In genomic region chr9:35951736-35952135, GRCh38 we compare ENCODE assay signal across 17 cellular contexts. TPM values are rescaled to one million over a fixed set of nuclear protein-coding genes. Genes with fewer than 3 reads are reported as not detected.
DNase-seq lines count a peak whose midpoint lies in the region; ATAC-seq, FAIRE-seq and TF ChIP-seq lines count a peak whose summit lies in the region.
"Had no signal": no experiment of that assay in that cellular context is flagged by ENCODE, and none has a peak within 500 bp of the region (broad histone marks: within the 10 kb centered on the region; RNA-seq: fewer than 3 reads in every experiment).

No MANE protein-coding gene starts in this region.

- H3K9ac ChIP-seq in keratinocyte (ENCODE audit: control insufficient read depth, extremely low read depth, insufficient read depth, low read length) (no peak overlapping the region), colonic mucosa (ENCODE audit: low read depth in 2 of 2, low read length in 2 of 2) (no peak overlapping the region)

- H3K27ac ChIP-seq in ACC112 (ENCODE audit: low read depth, low read length) (peak overlapping the region; percentile 54), brain microvascular endothelial cell (peak overlapping the region; percentile 80), keratinocyte (ENCODE audit: control insufficient read depth, insufficient read depth, low read length) (no peak overlapping the region), colonic mucosa (no peak overlapping the region)
- H3K27ac ChIP-seq: ovary had no signal

- H3K27me3 ChIP-seq in ACC112 (ENCODE audit: insufficient read depth, low read length) (no peaks in the 10 kb centered on the region), brain microvascular endothelial cell (replicated peaks) (no peaks in the 10 kb centered on the region), keratinocyte (ENCODE audit: control insufficient read depth, extremely low read depth, insufficient read depth, low read length) (peaks cover 4% of the 10 kb centered on the region), colonic mucosa (no peaks in the 10 kb centered on the region)
- H3K27me3 ChIP-seq: ovary had no signal

- FAIRE-seq in keratinocyte (lab: Jason Lieb, UNC): peak; percentile 34

- H3K79me2 ChIP-seq in ACC112 (ENCODE audit: control insufficient read depth, insufficient read depth, low read length, unreplicated experiment) (no peaks in the 10 kb centered on the region), keratinocyte (ENCODE audit: control insufficient read depth, insufficient read depth, low read length) (no peaks in the 10 kb centered on the region)

- no peak overlapping the region for H3K4me2 ChIP-seq in keratinocyte (ENCODE audit: control insufficient read depth, extremely low read depth, insufficient read depth, low read depth, low read length)

- no peaks in the 10 kb centered on the region for H4K20me1 ChIP-seq in keratinocyte (ENCODE audit: control insufficient read depth, extremely low read depth, insufficient read depth, low read length)

- H3K4me3 ChIP-seq in ACC112 (ENCODE audit: low read depth, low read length) (no peak overlapping the region), brain microvascular endothelial cell (ENCODE audit: low read depth, low read length) (no peak overlapping the region), keratinocyte (ENCODE audit: control insufficient read depth in 2 of 3, extremely low read depth in 1 of 3, insufficient read depth in 2 of 3, low read depth in 1 of 3, low read length in 3 of 3) (no peak overlapping the region), colonic mucosa (no peak overlapping the region)
- H3K4me3 ChIP-seq: ovary had no signal

- ATAC-seq in HG03139 (IDR thresholded peaks at IDR 0.05; ENCODE audit: unreplicated experiment): no peak
- ATAC-seq: stimulated activated memory B cell treated with anti-CD40 and anti-IgM and Interleukin-4, amounts not matched to agents 10 μg/mL and 1 μg/mL and 100 μg/mL, for 72 hours had no signal

- H3K36me3 ChIP-seq in ACC112 (ENCODE audit: insufficient read depth, low read length) (no peaks in the 10 kb centered on the region), brain microvascular endothelial cell (replicated peaks) (no peaks in the 10 kb centered on the region), keratinocyte (ENCODE audit: control insufficient read depth in 2 of 2, extremely low read depth in 1 of 2, insufficient read depth in 2 of 2, low read length in 2 of 2) (no peaks in the 10 kb centered on the region), colonic mucosa (no peaks in the 10 kb centered on the region)
- H3K36me3 ChIP-seq: BE2C, ovary had no signal

- peak overlapping the region; percentile 11 for H2AFZ ChIP-seq in ACC112 (ENCODE audit: low read length, unreplicated experiment)
- H2AFZ ChIP-seq in keratinocyte (ENCODE audit: control insufficient read depth, low read length): peak overlapping the region; percentile 37

- in situ Hi-C loops in brain microvascular endothelial cell (cut with HindIII; ENCODE audit: low pct_ligation_motif_present, low sequenced_read_pairs): no loop called here

- peak; percentile 78 for DNase-seq in HS-27A (ENCODE audit: low read depth)
- peak; percentile 79 for DNase-seq in brain microvascular endothelial cell
- DNase-seq in keratinocyte (ENCODE audit: low read depth, low spot score): no peak
- no peak for DNase-seq in colonic mucosa
- no peak for DNase-seq in stimulated activated naive CD4-positive, alpha-beta T cell treated with Interleukin-2 at 50 U/mL for 16 hours (lab: John Stamatoyannopoulos, UW)
- no peak for DNase-seq in GDM1 (lab: John Stamatoyannopoulos, UW)
- DNase-seq: activated naive CD8-positive, alpha-beta T cell treated with anti-CD3 and anti-CD28 coated beads for 36 hours; BE2C; DMS79 treated with DMSO at 0.1 percent for 48 hours; H7; NCI-H526; ovary; SHP77 had no signal

- no peak for TF ChIP-seq CTCF in brain microvascular endothelial cell (IDR thresholded peaks at IDR 0.05; ENCODE audit: low read depth, low read length, missing control alignments)
- TF ChIP-seq CTCF in keratinocyte (optimal IDR thresholded peaks at IDR 0.05 in 1 of 3, IDR thresholded peaks at IDR 0.05 in 1 of 3, conservative IDR thresholded peaks at IDR 0.05 in 1 of 3; ENCODE audit: extremely low read depth in 1 of 3, insufficient read depth in 2 of 3, low read length in 3 of 3): no peak
- no peak for TF ChIP-seq CTCF in colonic mucosa (IDR thresholded peaks at IDR 0.05)

- intact Hi-C loops in colonic mucosa (cut with DNase I): no loop called here

- no peaks in the 10 kb centered on the region for H3K9me1 ChIP-seq in keratinocyte (ENCODE audit: control insufficient read depth, extremely low read depth, insufficient read depth, low read length)

- dilution Hi-C loops in keratinocyte (cut with MboI; ENCODE audit: extremely low pct_ligation_motif_present, low sequenced_read_pairs): no loop called here

- H3K9me3 ChIP-seq in keratinocyte (ENCODE audit: control insufficient read depth, low read depth, low read length) (no peaks in the 10 kb centered on the region), colonic mucosa (no peaks in the 10 kb centered on the region)
- H3K9me3 ChIP-seq: BE2C, ovary had no signal

- H3K4me1 ChIP-seq in ACC112 (ENCODE audit: control insufficient read depth, insufficient read depth, low read length, unreplicated experiment): peaks cover 15% of the 10 kb centered on the region
- peaks cover 4% of the 10 kb centered on the region for H3K4me1 ChIP-seq in keratinocyte (ENCODE audit: control insufficient read depth, extremely low read depth, insufficient read depth, low read length)
- H3K4me1 ChIP-seq in colonic mucosa: peaks cover 5% of the 10 kb centered on the region
- H3K4me1 ChIP-seq: BE2C had no signal

RNA-seq across cellular contexts. Expression of gene OR2S2, which starts 6.2 kb away (rescaled TPM):
- not detected in 3 replicates for polyA plus RNA-seq in keratinocyte
- polyA plus RNA-seq in keratinocyte (2011; ENCODE audit: low read depth): not detected
- polyA plus RNA-seq in keratinocyte (2011; cell fraction: cytosol; rRNA removed): not detected in 2 replicates
- polyA plus RNA-seq in keratinocyte (2011; cell fraction: nucleus; rRNA removed): not detected in 2 replicates
- not detected in 2 replicates for polyA plus RNA-seq in keratinocyte (2012; ENCODE audit: low replicate concordance)
- polyA minus RNA-seq in keratinocyte: not detected in 3 replicates
- not detected for polyA minus RNA-seq in keratinocyte (2011; cell fraction: cytosol; rRNA and poly(A)+ RNA removed)
- polyA minus RNA-seq in keratinocyte (2011; cell fraction: nucleus; rRNA and poly(A)+ RNA removed): not detected in 2 replicates
- total RNA-seq in colonic mucosa: not detected
- total RNA-seq: activated naive CD8-positive, alpha-beta T cell treated with anti-CD3 and anti-CD28 coated beads for 36 hours; H7; mononuclear cell; ovary had no signal
- polyA plus RNA-seq: ovary had no signal

RNA-seq across cellular contexts. Expression of gene SPAAR, which starts 42.4 kb away (rescaled TPM):
- polyA plus RNA-seq in keratinocyte: not detected in 3 replicates
- not detected for polyA plus RNA-seq in keratinocyte (2011; ENCODE audit: low read depth)
- polyA plus RNA-seq in keratinocyte (2011; cell fraction: cytosol; rRNA removed): not detected in 2 replicates
- not detected in 2 replicates for polyA plus RNA-seq in keratinocyte (2011; cell fraction: nucleus; rRNA removed)
- polyA plus RNA-seq in keratinocyte (2012; ENCODE audit: low replicate concordance): not detected in 2 replicates
- polyA minus RNA-seq in keratinocyte: not detected in 3 replicates
- not detected for polyA minus RNA-seq in keratinocyte (2011; cell fraction: cytosol; rRNA and poly(A)+ RNA removed)
- not detected in 2 replicates for polyA minus RNA-seq in keratinocyte (2011; cell fraction: nucleus; rRNA and poly(A)+ RNA removed)
- 1 to 10 TPM; 1.1 to 2.6 TPM for total RNA-seq in colonic mucosa
- total RNA-seq: activated naive CD8-positive, alpha-beta T cell treated with anti-CD3 and anti-CD28 coated beads for 36 hours; H7; mononuclear cell had no signal

RNA-seq across cellular contexts. Expression of gene HRCT1, which starts 45.7 kb away (rescaled TPM):
- not detected in 3 replicates for polyA plus RNA-seq in keratinocyte
- polyA plus RNA-seq in keratinocyte (2011; ENCODE audit: low read depth): not detected
- not detected in 2 replicates for polyA plus RNA-seq in keratinocyte (2011; cell fraction: cytosol; rRNA removed)
- polyA plus RNA-seq in keratinocyte (2011; cell fraction: nucleus; rRNA removed): not detected in 2 replicates
- not detected in 2 replicates for polyA plus RNA-seq in keratinocyte (2012; ENCODE audit: low replicate concordance)
- polyA minus RNA-seq in keratinocyte: not detected in 3 replicates
- not detected for polyA minus RNA-seq in keratinocyte (2011; cell fraction: cytosol; rRNA and poly(A)+ RNA removed)
- not detected in 2 replicates for polyA minus RNA-seq in keratinocyte (2011; cell fraction: nucleus; rRNA and poly(A)+ RNA removed)
- total RNA-seq in colonic mucosa: 10 to 100 TPM; 43.1 to 65.0 TPM
- total RNA-seq: activated naive CD8-positive, alpha-beta T cell treated with anti-CD3 and anti-CD28 coated beads for 36 hours; mononuclear cell had no signal

Comparison
In these comparisons a context has a peak if more than half of its experiments do, and no peak if none do; other contexts are left out.
1. H3K27ac ChIP-seq: peak in ACC112 (single experiment) and brain microvascular endothelial cell (single experiment); none in keratinocyte (single experiment) and colonic mucosa (single experiment).
2. DNase-seq: peak in HS-27A (single experiment) and brain microvascular endothelial cell (single experiment); none in keratinocyte (single experiment), colonic mucosa (single experiment), stimulated activated naive CD4-positive, alpha-beta T cell treated with Interleukin-2 at 50 U/mL for 16 hours (single experiment) and GDM1 (single experiment).